19 cellular contexts compared by ENCODE assay signal in the genomic region with DNA sequence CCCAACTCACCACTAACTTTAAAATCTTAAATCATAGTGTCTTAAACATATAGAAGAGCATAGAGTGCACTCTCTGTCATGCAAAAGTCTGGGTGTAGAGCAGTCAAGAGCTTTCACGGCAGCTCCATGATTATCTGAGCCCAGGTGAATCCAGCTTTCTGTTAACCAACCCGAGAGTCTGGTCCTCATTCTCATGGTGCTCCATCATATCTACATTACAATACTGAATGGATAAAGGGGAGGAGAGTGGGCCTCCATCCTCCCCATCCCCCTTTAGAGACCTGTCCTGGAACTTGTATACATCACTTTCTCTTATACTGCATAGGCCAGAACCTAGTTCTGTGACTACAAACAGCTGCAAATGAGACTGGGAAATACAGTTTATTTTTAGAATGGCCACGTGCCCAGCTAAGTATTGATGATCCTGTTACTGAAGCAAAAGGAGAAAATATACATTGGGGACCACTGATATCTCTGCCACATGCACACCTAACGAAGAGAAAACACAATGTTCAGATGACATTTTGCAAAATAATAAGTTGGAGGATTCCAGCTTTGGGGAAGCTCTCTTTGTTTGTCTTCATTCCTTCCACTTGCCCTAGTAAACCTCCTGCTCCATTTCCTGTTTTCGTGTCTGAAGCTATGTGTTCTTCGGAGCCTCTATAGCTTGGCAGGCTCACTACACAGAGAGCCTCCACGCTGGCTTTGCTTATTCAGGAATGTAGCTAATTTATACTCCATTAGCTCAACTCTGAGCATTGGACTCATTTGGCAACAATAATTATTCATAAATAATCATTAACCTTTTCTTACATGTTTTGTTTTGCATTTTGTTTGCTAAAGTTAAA.
A peak's percentile ranks its signal among the peaks of the same experiment; 100 is the strongest.
DNase-seq lines count a peak whose midpoint lies in the region; ATAC-seq and TF ChIP-seq lines count a peak whose summit lies in the region.
"Had no signal": no experiment of that assay in that cellular context is flagged by ENCODE, and none has a peak within 500 bp of the region (broad histone marks: within the 10 kb centered on the region; RNA-seq: fewer than 3 reads in every experiment).

No MANE protein-coding gene starts in this region.

- H3K4me1 Mint-ChIP-seq in GM23338 (peaks cover 18% of the 10 kb centered on the region), WTC11 (peaks cover 19% of the 10 kb centered on the region)
- H3K4me1 Mint-ChIP-seq in activated CD4-positive, alpha-beta T cell treated with anti-CD3 and anti-CD28 coated beads, Interleukin-2, amount 10 ng/mL, durations not matched to agents 24 days and 14 days = no peaks in the 10 kb centered on the region
- H3K4me1 Mint-ChIP-seq: CD8-positive, alpha-beta memory T cell; IgD-negative memory B cell had no signal

- H3K36me3 Mint-ChIP-seq in GM23338 (ENCODE audit: low read depth) = no peaks in the 10 kb centered on the region
- no peaks in the 10 kb centered on the region for H3K36me3 Mint-ChIP-seq in WTC11
- H3K36me3 Mint-ChIP-seq in activated CD4-positive, alpha-beta T cell treated with anti-CD3 and anti-CD28 coated beads, Interleukin-2, amount 10 ng/mL, durations not matched to agents 24 days and 14 days (ENCODE audit: low read depth) = no peaks in the 10 kb centered on the region
- H3K36me3 Mint-ChIP-seq: CD8-positive, alpha-beta memory T cell; IgD-negative memory B cell had no signal

- peak overlapping the region; percentile 45; the same call in 1 of the 2 replicates for H3K4me2 ChIP-seq in GM23338
- H3K4me2 ChIP-seq: A549; BLaER1 treated with 17β-estradiol and CSF1 and Interleukin-3, amounts not matched to agents 10 nM and 100 nM had no signal

- TF ChIP-seq CTCF in GM23338 (conservative IDR thresholded peaks at IDR 0.05; ENCODE audit: low read depth in 2 of 2) (no peak), WTC11 (IDR thresholded peaks at IDR 0.05) (no peak), esophagus muscularis mucosa (IDR thresholded peaks at IDR 0.05) (no peak), dorsolateral prefrontal cortex (IDR thresholded peaks at IDR 0.05 in 54 of 56, conservative IDR thresholded peaks at IDR 0.05 in 2 of 56; ENCODE audit: low read depth in 1 of 56, partially characterized antibody in 56 of 56) (no peak)

- peak; percentile 53 for DNase-seq in GM23338 (ENCODE audit: low spot score)
- DNase-seq in WTC11 (ENCODE audit: low spot score) = no peak
- DNase-seq in esophagus muscularis mucosa (ENCODE audit: extremely low spot score) = peak; percentile 45
- no peak for DNase-seq in left lobe of liver (ENCODE audit: low spot score)
- no peak for DNase-seq in glomerular visceral epithelial cell (ENCODE audit: extremely low spot score)
- no peak for DNase-seq in dorsolateral prefrontal cortex
- DNase-seq in activated CD4-positive, alpha-beta T cell treated with anti-CD3 and anti-CD28 coated beads, Interleukin-2, amount 10 ng/mL, durations not matched to agents 24 days and 14 days = no peak
- DNase-seq: CD8-positive, alpha-beta memory T cell; GF-D8; NCI-H1105 treated with DMSO at 0.1 percent for 48 hours; NCI-H187; NCI-H446; NCI-H748 treated with DMSO at 0.1 percent for 48 hours; PC-3 had no signal

- H3K27ac ChIP-seq in GM23338 (ENCODE audit: low read depth) (no peak overlapping the region), esophagus muscularis mucosa (replicated peaks in 1 of 4) (no peak overlapping the region), dorsolateral prefrontal cortex (no peak overlapping the region)
- H3K27ac ChIP-seq: A549; BLaER1 treated with 17β-estradiol and CSF1 and Interleukin-3, amounts not matched to agents 10 nM and 100 nM; SJSA1 had no signal

- H3K36me3 ChIP-seq in GM23338 (ENCODE audit: insufficient read depth) = no peaks in the 10 kb centered on the region
- H3K36me3 ChIP-seq in esophagus muscularis mucosa = no peaks in the 10 kb centered on the region
- H3K36me3 ChIP-seq: BLaER1 treated with 17β-estradiol and CSF1 and Interleukin-3, amounts not matched to agents 10 nM and 100 nM; SJSA1 had no signal

- 0 out of 3 replicates have a peak overlapping the region, but pooled peaks have one; percentile 25 for H3K4me3 Mint-ChIP-seq in GM23338
- no peak overlapping the region for H3K4me3 Mint-ChIP-seq in WTC11
- no peak overlapping the region for H3K4me3 Mint-ChIP-seq in activated CD4-positive, alpha-beta T cell treated with anti-CD3 and anti-CD28 coated beads, Interleukin-2, amount 10 ng/mL, durations not matched to agents 24 days and 14 days
- H3K4me3 Mint-ChIP-seq: CD8-positive, alpha-beta memory T cell; IgD-negative memory B cell had no signal

- no peak overlapping the region for H3K27ac Mint-ChIP-seq in GM23338
- H3K27ac Mint-ChIP-seq in WTC11 = no peak overlapping the region
- H3K27ac Mint-ChIP-seq in activated CD4-positive, alpha-beta T cell treated with anti-CD3 and anti-CD28 coated beads, Interleukin-2, amount 10 ng/mL, durations not matched to agents 24 days and 14 days = no peak overlapping the region

- peak; percentile 88 for ATAC-seq in GM23338
- peak; percentile 92 for ATAC-seq in WTC11
- peak; percentile 49 for ATAC-seq in left lobe of liver
- no peak for ATAC-seq in HG03354 (IDR thresholded peaks at IDR 0.05; ENCODE audit: poor library complexity, severe bottlenecking, unreplicated experiment)
- ATAC-seq: A549, PC-3 had no signal

- no peak overlapping the region for H3K4me3 ChIP-seq in GM23338
- no peak overlapping the region for H3K4me3 ChIP-seq in esophagus muscularis mucosa
- H3K4me3 ChIP-seq in dorsolateral prefrontal cortex = no peak overlapping the region
- H3K4me3 ChIP-seq: A549; BLaER1 treated with 17β-estradiol and CSF1 and Interleukin-3, amounts not matched to agents 10 nM and 100 nM; SJSA1 had no signal

- no peak for TF ChIP-seq POLR2A in esophagus muscularis mucosa (IDR thresholded peaks at IDR 0.05; ENCODE audit: low read depth)

- 53% methylated on average over 7 of the region's 7 CpGs for WGBS in esophagus muscularis mucosa

- H3K27me3 Mint-ChIP-seq in GM23338 (ENCODE audit: insufficient read depth, low read depth, poor library complexity) (no peaks in the 10 kb centered on the region), WTC11 (ENCODE audit: low read depth) (no peaks in the 10 kb centered on the region; the same call in 1 of the 2 replicates)
- peaks cover 15% of the 10 kb centered on the region for H3K27me3 Mint-ChIP-seq in activated CD4-positive, alpha-beta T cell treated with anti-CD3 and anti-CD28 coated beads, Interleukin-2, amount 10 ng/mL, durations not matched to agents 24 days and 14 days

- H3K4me1 ChIP-seq in GM23338 (ENCODE audit: insufficient read depth) = peaks cover 9% of the 10 kb centered on the region
- peaks cover 0 to 9% (median 3%) of the 10 kb centered on the region in 4 donors for H3K4me1 ChIP-seq in esophagus muscularis mucosa
- H3K4me1 ChIP-seq: A549; BLaER1 treated with 17β-estradiol and CSF1 and Interleukin-3, amounts not matched to agents 10 nM and 100 nM; SJSA1 had no signal

- no peaks in the 10 kb centered on the region for H3K9me2 ChIP-seq in GM23338 (ENCODE audit: insufficient read depth)

- H3K9me3 Mint-ChIP-seq in GM23338 (no peaks in the 10 kb centered on the region), WTC11 (peaks cover 17% of the 10 kb centered on the region)
- H3K9me3 Mint-ChIP-seq in activated CD4-positive, alpha-beta T cell treated with anti-CD3 and anti-CD28 coated beads, Interleukin-2, amount 10 ng/mL, durations not matched to agents 24 days and 14 days = no peaks in the 10 kb centered on the region
- H3K9me3 Mint-ChIP-seq: CD8-positive, alpha-beta memory T cell; IgD-negative memory B cell had no signal

- H3K9me3 ChIP-seq in esophagus muscularis mucosa = no peaks in the 10 kb centered on the region
- H3K9me3 ChIP-seq: A549; BLaER1 treated with 17β-estradiol and CSF1 and Interleukin-3, amounts not matched to agents 10 nM and 100 nM; SJSA1 had no signal

- POLR2A ChIA-PET in WTC11 (lab: Charles Lee) = interaction anchor here (0.6 kb wide), 1 partner anchor 332 kb away, joined by 3 read pairs; no protein-coding TSS in a partner anchor

- no peaks in the 10 kb centered on the region for H3F3A ChIP-seq in GM23338 (replicated peaks; ENCODE audit: low read depth)

- H4K20me1 ChIP-seq in GM23338 (replicated peaks; ENCODE audit: insufficient read depth) = no peaks in the 10 kb centered on the region
- H4K20me1 ChIP-seq: BLaER1 treated with 17β-estradiol and CSF1 and Interleukin-3, amounts not matched to agents 10 nM and 100 nM had no signal

- H2AFZ ChIP-seq in GM23338 = no peak overlapping the region

- no peaks in the 10 kb centered on the region for H3K79me2 ChIP-seq in GM23338 (replicated peaks; ENCODE audit: insufficient read depth)

- CTCF ChIA-PET in WTC11 (lab: Charles Lee) = interaction anchor here (0.5 to 1.5 kb wide), 3 partner anchors 61 to 838 kb away, joined by 3 to 5 read pairs (median 3); no protein-coding TSS in a partner anchor

- TF ChIP-seq EP300 in esophagus muscularis mucosa (IDR thresholded peaks at IDR 0.05) = no peak

- intact Hi-C loops in esophagus muscularis mucosa (cut with DNase I) (no loop called here), dorsolateral prefrontal cortex (cut with DNase I) (no loop called here)
- intact Hi-C loops in activated CD4-positive, alpha-beta T cell treated with anti-CD3 and anti-CD28 coated beads, Interleukin-2, amount 10 ng/mL, durations not matched to agents 24 days and 14 days (cut with micrococcal nuclease) = no loop called here

- no peaks in the 10 kb centered on the region for H3K27me3 ChIP-seq in GM23338 (ENCODE audit: insufficient read depth)
- no peaks in the 10 kb centered on the region for H3K27me3 ChIP-seq in esophagus muscularis mucosa
- peaks cover 0 to 3% (median 0%) of the 10 kb centered on the region in 45 donors for H3K27me3 ChIP-seq in dorsolateral prefrontal cortex
- H3K27me3 ChIP-seq: BLaER1 treated with 17β-estradiol and CSF1 and Interleukin-3, amounts not matched to agents 10 nM and 100 nM; SJSA1 had no signal

TF ChIP-seq in GM23338, 12 proteins besides CTCF, POLR2A, EP300 and RAD21 (continues in another document):
- TF ChIP-seq, protein P1, sequence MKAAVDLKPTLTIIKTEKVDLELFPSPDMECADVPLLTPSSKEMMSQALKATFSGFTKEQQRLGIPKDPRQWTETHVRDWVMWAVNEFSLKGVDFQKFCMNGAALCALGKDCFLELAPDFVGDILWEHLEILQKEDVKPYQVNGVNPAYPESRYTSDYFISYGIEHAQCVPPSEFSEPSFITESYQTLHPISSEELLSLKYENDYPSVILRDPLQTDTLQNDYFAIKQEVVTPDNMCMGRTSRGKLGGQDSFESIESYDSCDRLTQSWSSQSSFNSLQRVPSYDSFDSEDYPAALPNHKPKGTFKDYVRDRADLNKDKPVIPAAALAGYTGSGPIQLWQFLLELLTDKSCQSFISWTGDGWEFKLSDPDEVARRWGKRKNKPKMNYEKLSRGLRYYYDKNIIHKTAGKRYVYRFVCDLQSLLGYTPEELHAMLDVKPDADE (IDR thresholded peaks at IDR 0.05) = no peak

Comparison
In these comparisons a context has a peak if more than half of its experiments do, and no peak if none do; other contexts are left out.
1. DNase-seq: peak in GM23338 (single experiment) and esophagus muscularis mucosa (single experiment); none in WTC11 (single experiment), left lobe of liver (single experiment), glomerular visceral epithelial cell (single experiment), dorsolateral prefrontal cortex (0 of 10) and activated CD4-positive, alpha-beta T cell treated with anti-CD3 and anti-CD28 coated beads, Interleukin-2, amount 10 ng/mL, durations not matched to agents 24 days and 14 days (single experiment).